ENCODE assay signal across 24 cellular contexts in genomic region chr16:62832214-62832613, GRCh38.
A peak's percentile ranks its signal among the peaks of the same experiment; 100 is the strongest.
DNase-seq lines count a peak whose midpoint lies in the region; FAIRE-seq and TF ChIP-seq lines count a peak whose summit lies in the region.
"Had no signal": no experiment of that assay in that cellular context is flagged by ENCODE, and none has a peak within 500 bp of the region (broad histone marks: within the 10 kb centered on the region; RNA-seq: fewer than 3 reads in every experiment).

No MANE protein-coding gene starts in this region.

- H3K4me1 ChIP-seq in neuronal stem cell (ENCODE audit: control insufficient read depth in 2 of 2, insufficient read depth in 1 of 2, low read depth in 1 of 2, low read length in 2 of 2) (peaks cover 0 to 57% of the 10 kb centered on the region in 2 donors), kidney (ENCODE audit: control insufficient read depth in 1 of 2, insufficient read depth in 1 of 2, low read depth in 1 of 2, low read length in 2 of 2) (no peaks in the 10 kb centered on the region)
- H3K4me1 ChIP-seq: BLaER1 had no signal

- H2BK5ac ChIP-seq in neuronal stem cell (ENCODE audit: low read length), result no peak overlapping the region

- H3K27ac ChIP-seq in neuronal stem cell (replicated peaks; ENCODE audit: low read length) (no peak overlapping the region), kidney (ENCODE audit: low read depth in 2 of 2, low read length in 2 of 2) (no peak overlapping the region)
- H3K27ac ChIP-seq: 22Rv1, BLaER1, C4-2B had no signal

- H2BK12ac ChIP-seq in neuronal stem cell (ENCODE audit: low read length), result no peak overlapping the region

- peaks cover 72% of the 10 kb centered on the region for H3K4me1 Mint-ChIP-seq in brain
- peaks cover 58% of the 10 kb centered on the region for H3K4me1 Mint-ChIP-seq in neural crest cell
- H3K4me1 Mint-ChIP-seq: B cell; CD8-positive, alpha-beta memory T cell had no signal

- H3K36me3 ChIP-seq in neuronal stem cell (replicated peaks in 1 of 2; ENCODE audit: control insufficient read depth in 2 of 2, insufficient read depth in 2 of 2, low read length in 2 of 2) (no peaks in the 10 kb centered on the region), kidney (ENCODE audit: control insufficient read depth in 1 of 2, insufficient read depth in 2 of 2, low read length in 2 of 2) (no peaks in the 10 kb centered on the region)
- H3K36me3 ChIP-seq: BLaER1 had no signal

- TF ChIP-seq CTCF in brain (conservative IDR thresholded peaks at IDR 0.05) (no peak), neural crest cell (conservative IDR thresholded peaks at IDR 0.05) (no peak), kidney (IDR thresholded peaks at IDR 0.05; ENCODE audit: borderline replicate concordance, extremely low read depth, insufficient read depth) (no peak)

- H3K4me3 Mint-ChIP-seq in brain (peak overlapping the region in 2 of 5 experiments; percentile 8 to 40), neural crest cell (peak overlapping the region; percentile 69)
- H3K4me3 Mint-ChIP-seq: B cell; CD4-positive, alpha-beta T cell; CD8-positive, alpha-beta memory T cell had no signal

- no peaks in the 10 kb centered on the region for H3K79me1 ChIP-seq in neuronal stem cell (ENCODE audit: low read depth, low read length)

- H4K91ac ChIP-seq in neuronal stem cell (ENCODE audit: low read depth, low read length, poor library complexity), result no peak overlapping the region

- no peak overlapping the region for H3K14ac ChIP-seq in neuronal stem cell (ENCODE audit: low read length)

- no peak overlapping the region for H4K8ac ChIP-seq in neuronal stem cell (ENCODE audit: low read depth, low read length)

- peaks cover 0 to 2% (median 0%) of the 10 kb centered on the region in 5 experiments for H3K9me3 Mint-ChIP-seq in brain
- peaks cover 4% of the 10 kb centered on the region for H3K9me3 Mint-ChIP-seq in neural crest cell

- H3K27ac Mint-ChIP-seq in brain (peak overlapping the region in 4 of 5 experiments; percentile 6 to 67 (median 19)), neural crest cell (ENCODE audit: unreplicated experiment) (peak overlapping the region; percentile 14)
- H3K27ac Mint-ChIP-seq: B cell; CD4-positive, alpha-beta T cell; CD8-positive, alpha-beta memory T cell had no signal

- no peaks in the 10 kb centered on the region for H3K9me3 ChIP-seq in neuronal stem cell (replicated peaks in 1 of 2; ENCODE audit: control insufficient read depth in 2 of 2, insufficient read depth in 1 of 2, low read depth in 1 of 2, low read length in 2 of 2)
- no peaks in the 10 kb centered on the region for H3K9me3 ChIP-seq in kidney (ENCODE audit: control insufficient read depth in 1 of 2, low read length in 2 of 2)
- H3K9me3 ChIP-seq: BLaER1 had no signal

- no peak for FAIRE-seq in kidney (lab: Jason Lieb, UNC)
- FAIRE-seq: A204.1, D721Med, GM12878, GM19239, H54 had no signal

- H3K4me3 ChIP-seq in neuronal stem cell (ENCODE audit: low read length in 2 of 2), result no peak overlapping the region
- H3K4me3 ChIP-seq in kidney (ENCODE audit: low read length in 2 of 2), result no peak overlapping the region
- H3K4me3 ChIP-seq: BLaER1, GM12878 had no signal

- no peak overlapping the region for H2BK120ac ChIP-seq in neuronal stem cell (ENCODE audit: low read depth, low read length)

- H2AFZ ChIP-seq in neuronal stem cell (ENCODE audit: low read length), result peak overlapping the region; percentile 17

- WGBS in neuronal stem cell (ENCODE audit: extremely low coverage in 2 of 2, insufficient read length in 2 of 2, insufficient replicate concordance in 1 of 2), 2 donors, result no CpG with 5 or more reads among the region's 4 CpGs

- intact Hi-C loops in kidney (cut with DNase I), result no loop called here

- no peak overlapping the region for H3K23ac ChIP-seq in neuronal stem cell (ENCODE audit: low read depth, low read length, poor library complexity)

- no peak overlapping the region for H3K4me2 ChIP-seq in neuronal stem cell (ENCODE audit: insufficient read depth, low read length, poor library complexity, severe bottlenecking)
- H3K4me2 ChIP-seq: BLaER1 had no signal

- H3K27me3 Mint-ChIP-seq in brain (no peaks in the 10 kb centered on the region), neural crest cell (ENCODE audit: low read depth) (no peaks in the 10 kb centered on the region)
- H3K27me3 Mint-ChIP-seq: B cell; CD4-positive, alpha-beta T cell; CD8-positive, alpha-beta memory T cell had no signal

- H3K36me3 Mint-ChIP-seq in brain (no peaks in the 10 kb centered on the region), neural crest cell (ENCODE audit: low read depth) (no peaks in the 10 kb centered on the region)
- H3K36me3 Mint-ChIP-seq: CD8-positive, alpha-beta memory T cell had no signal

- H3K18ac ChIP-seq in neuronal stem cell (ENCODE audit: low read length), result no peak overlapping the region

- H3K9ac ChIP-seq in neuronal stem cell (ENCODE audit: low read depth, low read length, poor library complexity) (no peak overlapping the region), kidney (ENCODE audit: low read length in 2 of 2) (no peak overlapping the region)
- H3K9ac ChIP-seq: BLaER1 had no signal

- no peaks in the 10 kb centered on the region for H3K27me3 ChIP-seq in neuronal stem cell (ENCODE audit: control insufficient read depth in 3 of 3, insufficient read depth in 3 of 3, low read depth in 1 of 3, low read length in 3 of 3)
- H3K27me3 ChIP-seq: BLaER1 had no signal

- no peak overlapping the region for H2BK15ac ChIP-seq in neuronal stem cell (ENCODE audit: low read length)

- DNase-seq in NCI-H82 (lab: John Stamatoyannopoulos, UW), result peak; percentile 4
- DNase-seq in NCI-H82 treated with DMSO at 0.1 percent for 48 hours (lab: John Stamatoyannopoulos, UW; ENCODE audit: unreplicated experiment), result no peak
- no peak for DNase-seq in neural crest cell (ENCODE audit: low read depth, low spot score)
- no peak for DNase-seq in neuronal stem cell (ENCODE audit: low spot score)
- DNase-seq in LoVo (ENCODE audit: low spot score), result no peak
- no peak for DNase-seq in NCI-H2107 treated with DMSO at 0.1 percent for 48 hours (lab: John Stamatoyannopoulos, UW; ENCODE audit: unreplicated experiment)
- DNase-seq in kidney, result no peak
- DNase-seq: CD4-positive, alpha-beta T cell; CD8-positive, alpha-beta memory T cell; DMS 273 treated with DMSO at 0.1 percent for 48 hours; EL; GDM1; GOT3; HCEC 1CT had no signal

- no peak overlapping the region for H2AK5ac ChIP-seq in neuronal stem cell (ENCODE audit: low read depth, low read length)

- H3K4ac ChIP-seq in neuronal stem cell (ENCODE audit: low read length), result no peak overlapping the region
